ENCODE assay signal across 1 cellular context in the genomic region with DNA sequence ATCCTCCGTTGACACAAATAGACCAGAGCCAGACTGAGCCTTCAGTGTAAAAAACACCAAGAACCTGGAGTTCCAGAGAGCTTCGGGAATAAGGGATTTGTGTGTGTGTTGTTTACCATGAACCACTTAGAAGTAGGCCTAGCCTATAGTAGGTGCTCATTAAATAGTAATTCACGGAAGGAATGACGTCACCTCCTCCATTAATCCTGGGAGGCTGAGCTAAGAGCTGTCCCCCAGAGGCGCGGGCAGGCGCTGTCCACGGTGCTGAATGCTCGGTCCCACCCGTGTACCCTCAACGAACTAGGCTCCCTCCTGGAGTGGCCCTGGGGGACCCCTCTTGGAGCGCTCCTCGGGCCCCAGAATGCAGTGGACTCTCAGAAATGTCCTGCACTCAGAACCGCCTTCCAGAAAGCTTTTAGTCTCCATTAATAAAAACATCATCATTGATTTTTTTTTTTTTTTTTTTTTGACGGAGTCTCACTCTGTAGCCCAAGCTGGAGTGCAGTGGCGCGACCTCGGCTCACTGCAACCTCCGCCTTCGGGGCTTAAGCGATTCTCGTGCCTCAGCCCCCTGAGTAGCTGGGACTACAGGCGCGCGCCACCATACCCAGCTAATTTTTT.
TF ChIP-seq lines count a peak whose summit lies in the region.

No MANE protein-coding gene starts in this region.

TF ChIP-seq in K562, 482 proteins besides CTCF, POLR2A, EP300 and RAD21 (continued from another document and continues in another):
- TF ChIP-seq, protein P1, sequence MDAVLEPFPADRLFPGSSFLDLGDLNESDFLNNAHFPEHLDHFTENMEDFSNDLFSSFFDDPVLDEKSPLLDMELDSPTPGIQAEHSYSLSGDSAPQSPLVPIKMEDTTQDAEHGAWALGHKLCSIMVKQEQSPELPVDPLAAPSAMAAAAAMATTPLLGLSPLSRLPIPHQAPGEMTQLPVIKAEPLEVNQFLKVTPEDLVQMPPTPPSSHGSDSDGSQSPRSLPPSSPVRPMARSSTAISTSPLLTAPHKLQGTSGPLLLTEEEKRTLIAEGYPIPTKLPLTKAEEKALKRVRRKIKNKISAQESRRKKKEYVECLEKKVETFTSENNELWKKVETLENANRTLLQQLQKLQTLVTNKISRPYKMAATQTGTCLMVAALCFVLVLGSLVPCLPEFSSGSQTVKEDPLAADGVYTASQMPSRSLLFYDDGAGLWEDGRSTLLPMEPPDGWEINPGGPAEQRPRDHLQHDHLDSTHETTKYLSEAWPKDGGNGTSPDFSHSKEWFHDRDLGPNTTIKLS (IDR thresholded peaks at IDR 0.05; ENCODE audit: borderline replicate concordance, low read depth) = no peak
- TF ChIP-seq NONO (IDR thresholded peaks at IDR 0.05; ENCODE audit: low read depth in 2 of 2, low read length in 1 of 2) (0 out of 4 replicates have a peak, but pooled peaks of 1 of the 2 experiments have one; percentile 21), SIRT6 (IDR thresholded peaks at IDR 0.05; ENCODE audit: low read depth, low read length) (no peak), JUNB (CRISPR knock-in tag; conservative IDR thresholded peaks at IDR 0.05) (peak; percentile 93), MTF1 (CRISPR knock-in tag; IDR thresholded peaks at IDR 0.05; ENCODE audit: borderline replicate concordance) (no peak), TAF9B (IDR thresholded peaks at IDR 0.05; ENCODE audit: partially characterized antibody) (no peak), BRD9 (IDR thresholded peaks at IDR 0.05; ENCODE audit: low read depth, partially characterized antibody) (no peak), HDAC3 (IDR thresholded peaks at IDR 0.05; ENCODE audit: borderline replicate concordance, partially characterized antibody) (no peak), CBFB (CRISPR knock-in tag; IDR thresholded peaks at IDR 0.05) (no peak), PTRF (tag; IDR thresholded peaks at IDR 0.05) (no peak), GATAD2A (IDR thresholded peaks at IDR 0.05) (no peak), ZNF347 (CRISPR knock-in tag; IDR thresholded peaks at IDR 0.05; ENCODE audit: low read depth) (no peak), ZBTB1 (CRISPR knock-in tag; IDR thresholded peaks at IDR 0.05; ENCODE audit: borderline replicate concordance, low read depth) (peak; percentile 68; the same call in 1 of the 2 replicates), L3MBTL2 (IDR thresholded peaks at IDR 0.05) (no peak), ZNF79 (CRISPR knock-in tag; IDR thresholded peaks at IDR 0.05; ENCODE audit: low read depth) (no peak), SMAD3 (CRISPR knock-in tag; conservative IDR thresholded peaks at IDR 0.05) (0 out of 2 replicates have a peak, but pooled peaks have one; percentile 14), TSC22D4 (tag; IDR thresholded peaks at IDR 0.05) (no peak), GTF2F1 (IDR thresholded peaks at IDR 0.05; ENCODE audit: low read depth, low read length) (no peak), SIN3B (IDR thresholded peaks at IDR 0.05; ENCODE audit: low read depth) (no peak), ELF2 (CRISPR knock-in tag; IDR thresholded peaks at IDR 0.05) (no peak), RUNX1 (IDR thresholded peaks at IDR 0.05; ENCODE audit: low read depth) (no peak), THRAP3 (IDR thresholded peaks at IDR 0.05; ENCODE audit: borderline replicate concordance) (no peak), ZNF584 (CRISPR knock-in tag; IDR thresholded peaks at IDR 0.05; ENCODE audit: low read depth) (0 out of 2 replicates have a peak, but pooled peaks have one; percentile 51)
- TF ChIP-seq, protein P2, sequence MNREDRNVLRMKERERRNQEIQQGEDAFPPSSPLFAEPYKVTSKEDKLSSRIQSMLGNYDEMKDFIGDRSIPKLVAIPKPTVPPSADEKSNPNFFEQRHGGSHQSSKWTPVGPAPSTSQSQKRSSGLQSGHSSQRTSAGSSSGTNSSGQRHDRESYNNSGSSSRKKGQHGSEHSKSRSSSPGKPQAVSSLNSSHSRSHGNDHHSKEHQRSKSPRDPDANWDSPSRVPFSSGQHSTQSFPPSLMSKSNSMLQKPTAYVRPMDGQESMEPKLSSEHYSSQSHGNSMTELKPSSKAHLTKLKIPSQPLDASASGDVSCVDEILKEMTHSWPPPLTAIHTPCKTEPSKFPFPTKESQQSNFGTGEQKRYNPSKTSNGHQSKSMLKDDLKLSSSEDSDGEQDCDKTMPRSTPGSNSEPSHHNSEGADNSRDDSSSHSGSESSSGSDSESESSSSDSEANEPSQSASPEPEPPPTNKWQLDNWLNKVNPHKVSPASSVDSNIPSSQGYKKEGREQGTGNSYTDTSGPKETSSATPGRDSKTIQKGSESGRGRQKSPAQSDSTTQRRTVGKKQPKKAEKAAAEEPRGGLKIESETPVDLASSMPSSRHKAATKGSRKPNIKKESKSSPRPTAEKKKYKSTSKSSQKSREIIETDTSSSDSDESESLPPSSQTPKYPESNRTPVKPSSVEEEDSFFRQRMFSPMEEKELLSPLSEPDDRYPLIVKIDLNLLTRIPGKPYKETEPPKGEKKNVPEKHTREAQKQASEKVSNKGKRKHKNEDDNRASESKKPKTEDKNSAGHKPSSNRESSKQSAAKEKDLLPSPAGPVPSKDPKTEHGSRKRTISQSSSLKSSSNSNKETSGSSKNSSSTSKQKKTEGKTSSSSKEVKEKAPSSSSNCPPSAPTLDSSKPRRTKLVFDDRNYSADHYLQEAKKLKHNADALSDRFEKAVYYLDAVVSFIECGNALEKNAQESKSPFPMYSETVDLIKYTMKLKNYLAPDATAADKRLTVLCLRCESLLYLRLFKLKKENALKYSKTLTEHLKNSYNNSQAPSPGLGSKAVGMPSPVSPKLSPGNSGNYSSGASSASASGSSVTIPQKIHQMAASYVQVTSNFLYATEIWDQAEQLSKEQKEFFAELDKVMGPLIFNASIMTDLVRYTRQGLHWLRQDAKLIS (CRISPR knock-in tag; IDR thresholded peaks at IDR 0.05) = peak; percentile 58; the same call in 1 of the 2 replicates
- TF ChIP-seq, protein P3, sequence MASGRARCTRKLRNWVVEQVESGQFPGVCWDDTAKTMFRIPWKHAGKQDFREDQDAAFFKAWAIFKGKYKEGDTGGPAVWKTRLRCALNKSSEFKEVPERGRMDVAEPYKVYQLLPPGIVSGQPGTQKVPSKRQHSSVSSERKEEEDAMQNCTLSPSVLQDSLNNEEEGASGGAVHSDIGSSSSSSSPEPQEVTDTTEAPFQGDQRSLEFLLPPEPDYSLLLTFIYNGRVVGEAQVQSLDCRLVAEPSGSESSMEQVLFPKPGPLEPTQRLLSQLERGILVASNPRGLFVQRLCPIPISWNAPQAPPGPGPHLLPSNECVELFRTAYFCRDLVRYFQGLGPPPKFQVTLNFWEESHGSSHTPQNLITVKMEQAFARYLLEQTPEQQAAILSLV (tag; IDR thresholded peaks at IDR 0.05) = no peak
- TF ChIP-seq, protein P4, sequence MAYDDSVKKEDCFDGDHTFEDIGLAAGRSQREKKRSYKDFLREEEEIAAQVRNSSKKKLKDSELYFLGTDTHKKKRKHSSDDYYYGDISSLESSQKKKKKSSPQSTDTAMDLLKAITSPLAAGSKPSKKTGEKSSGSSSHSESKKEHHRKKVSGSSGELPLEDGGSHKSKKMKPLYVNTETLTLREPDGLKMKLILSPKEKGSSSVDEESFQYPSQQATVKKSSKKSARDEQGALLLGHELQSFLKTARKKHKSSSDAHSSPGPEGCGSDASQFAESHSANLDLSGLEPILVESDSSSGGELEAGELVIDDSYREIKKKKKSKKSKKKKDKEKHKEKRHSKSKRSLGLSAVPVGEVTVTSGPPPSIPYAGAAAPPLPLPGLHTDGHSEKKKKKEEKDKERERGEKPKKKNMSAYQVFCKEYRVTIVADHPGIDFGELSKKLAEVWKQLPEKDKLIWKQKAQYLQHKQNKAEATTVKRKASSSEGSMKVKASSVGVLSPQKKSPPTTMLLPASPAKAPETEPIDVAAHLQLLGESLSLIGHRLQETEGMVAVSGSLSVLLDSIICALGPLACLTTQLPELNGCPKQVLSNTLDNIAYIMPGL (CRISPR knock-in tag; IDR thresholded peaks at IDR 0.05) = no peak
- TF ChIP-seq, protein P5, sequence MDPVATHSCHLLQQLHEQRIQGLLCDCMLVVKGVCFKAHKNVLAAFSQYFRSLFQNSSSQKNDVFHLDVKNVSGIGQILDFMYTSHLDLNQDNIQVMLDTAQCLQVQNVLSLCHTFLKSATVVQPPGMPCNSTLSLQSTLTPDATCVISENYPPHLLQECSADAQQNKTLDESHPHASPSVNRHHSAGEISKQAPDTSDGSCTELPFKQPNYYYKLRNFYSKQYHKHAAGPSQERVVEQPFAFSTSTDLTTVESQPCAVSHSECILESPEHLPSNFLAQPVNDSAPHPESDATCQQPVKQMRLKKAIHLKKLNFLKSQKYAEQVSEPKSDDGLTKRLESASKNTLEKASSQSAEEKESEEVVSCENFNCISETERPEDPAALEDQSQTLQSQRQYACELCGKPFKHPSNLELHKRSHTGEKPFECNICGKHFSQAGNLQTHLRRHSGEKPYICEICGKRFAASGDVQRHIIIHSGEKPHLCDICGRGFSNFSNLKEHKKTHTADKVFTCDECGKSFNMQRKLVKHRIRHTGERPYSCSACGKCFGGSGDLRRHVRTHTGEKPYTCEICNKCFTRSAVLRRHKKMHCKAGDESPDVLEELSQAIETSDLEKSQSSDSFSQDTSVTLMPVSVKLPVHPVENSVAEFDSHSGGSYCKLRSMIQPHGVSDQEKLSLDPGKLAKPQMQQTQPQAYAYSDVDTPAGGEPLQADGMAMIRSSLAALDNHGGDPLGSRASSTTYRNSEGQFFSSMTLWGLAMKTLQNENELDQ (CRISPR knock-in tag; IDR thresholded peaks at IDR 0.05; ENCODE audit: borderline replicate concordance) = no peak
- TF ChIP-seq, protein P6, sequence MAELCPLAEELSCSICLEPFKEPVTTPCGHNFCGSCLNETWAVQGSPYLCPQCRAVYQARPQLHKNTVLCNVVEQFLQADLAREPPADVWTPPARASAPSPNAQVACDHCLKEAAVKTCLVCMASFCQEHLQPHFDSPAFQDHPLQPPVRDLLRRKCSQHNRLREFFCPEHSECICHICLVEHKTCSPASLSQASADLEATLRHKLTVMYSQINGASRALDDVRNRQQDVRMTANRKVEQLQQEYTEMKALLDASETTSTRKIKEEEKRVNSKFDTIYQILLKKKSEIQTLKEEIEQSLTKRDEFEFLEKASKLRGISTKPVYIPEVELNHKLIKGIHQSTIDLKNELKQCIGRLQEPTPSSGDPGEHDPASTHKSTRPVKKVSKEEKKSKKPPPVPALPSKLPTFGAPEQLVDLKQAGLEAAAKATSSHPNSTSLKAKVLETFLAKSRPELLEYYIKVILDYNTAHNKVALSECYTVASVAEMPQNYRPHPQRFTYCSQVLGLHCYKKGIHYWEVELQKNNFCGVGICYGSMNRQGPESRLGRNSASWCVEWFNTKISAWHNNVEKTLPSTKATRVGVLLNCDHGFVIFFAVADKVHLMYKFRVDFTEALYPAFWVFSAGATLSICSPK (IDR thresholded peaks at IDR 0.05; ENCODE audit: borderline replicate concordance) = no peak
- TF ChIP-seq, protein P7, sequence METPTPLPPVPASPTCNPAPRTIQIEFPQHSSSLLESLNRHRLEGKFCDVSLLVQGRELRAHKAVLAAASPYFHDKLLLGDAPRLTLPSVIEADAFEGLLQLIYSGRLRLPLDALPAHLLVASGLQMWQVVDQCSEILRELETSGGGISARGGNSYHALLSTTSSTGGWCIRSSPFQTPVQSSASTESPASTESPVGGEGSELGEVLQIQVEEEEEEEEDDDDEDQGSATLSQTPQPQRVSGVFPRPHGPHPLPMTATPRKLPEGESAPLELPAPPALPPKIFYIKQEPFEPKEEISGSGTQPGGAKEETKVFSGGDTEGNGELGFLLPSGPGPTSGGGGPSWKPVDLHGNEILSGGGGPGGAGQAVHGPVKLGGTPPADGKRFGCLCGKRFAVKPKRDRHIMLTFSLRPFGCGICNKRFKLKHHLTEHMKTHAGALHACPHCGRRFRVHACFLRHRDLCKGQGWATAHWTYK (CRISPR knock-in tag; IDR thresholded peaks at IDR 0.05) = peak; percentile 31; the same call in 1 of the 2 replicates
- TF ChIP-seq, protein P8, sequence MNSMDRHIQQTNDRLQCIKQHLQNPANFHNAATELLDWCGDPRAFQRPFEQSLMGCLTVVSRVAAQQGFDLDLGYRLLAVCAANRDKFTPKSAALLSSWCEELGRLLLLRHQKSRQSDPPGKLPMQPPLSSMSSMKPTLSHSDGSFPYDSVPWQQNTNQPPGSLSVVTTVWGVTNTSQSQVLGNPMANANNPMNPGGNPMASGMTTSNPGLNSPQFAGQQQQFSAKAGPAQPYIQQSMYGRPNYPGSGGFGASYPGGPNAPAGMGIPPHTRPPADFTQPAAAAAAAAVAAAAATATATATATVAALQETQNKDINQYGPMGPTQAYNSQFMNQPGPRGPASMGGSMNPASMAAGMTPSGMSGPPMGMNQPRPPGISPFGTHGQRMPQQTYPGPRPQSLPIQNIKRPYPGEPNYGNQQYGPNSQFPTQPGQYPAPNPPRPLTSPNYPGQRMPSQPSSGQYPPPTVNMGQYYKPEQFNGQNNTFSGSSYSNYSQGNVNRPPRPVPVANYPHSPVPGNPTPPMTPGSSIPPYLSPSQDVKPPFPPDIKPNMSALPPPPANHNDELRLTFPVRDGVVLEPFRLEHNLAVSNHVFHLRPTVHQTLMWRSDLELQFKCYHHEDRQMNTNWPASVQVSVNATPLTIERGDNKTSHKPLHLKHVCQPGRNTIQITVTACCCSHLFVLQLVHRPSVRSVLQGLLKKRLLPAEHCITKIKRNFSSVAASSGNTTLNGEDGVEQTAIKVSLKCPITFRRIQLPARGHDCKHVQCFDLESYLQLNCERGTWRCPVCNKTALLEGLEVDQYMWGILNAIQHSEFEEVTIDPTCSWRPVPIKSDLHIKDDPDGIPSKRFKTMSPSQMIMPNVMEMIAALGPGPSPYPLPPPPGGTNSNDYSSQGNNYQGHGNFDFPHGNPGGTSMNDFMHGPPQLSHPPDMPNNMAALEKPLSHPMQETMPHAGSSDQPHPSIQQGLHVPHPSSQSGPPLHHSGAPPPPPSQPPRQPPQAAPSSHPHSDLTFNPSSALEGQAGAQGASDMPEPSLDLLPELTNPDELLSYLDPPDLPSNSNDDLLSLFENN (IDR thresholded peaks at IDR 0.05; ENCODE audit: low read depth in 2 of 2, low read length in 2 of 2) = no peak
- TF ChIP-seq, protein P9, sequence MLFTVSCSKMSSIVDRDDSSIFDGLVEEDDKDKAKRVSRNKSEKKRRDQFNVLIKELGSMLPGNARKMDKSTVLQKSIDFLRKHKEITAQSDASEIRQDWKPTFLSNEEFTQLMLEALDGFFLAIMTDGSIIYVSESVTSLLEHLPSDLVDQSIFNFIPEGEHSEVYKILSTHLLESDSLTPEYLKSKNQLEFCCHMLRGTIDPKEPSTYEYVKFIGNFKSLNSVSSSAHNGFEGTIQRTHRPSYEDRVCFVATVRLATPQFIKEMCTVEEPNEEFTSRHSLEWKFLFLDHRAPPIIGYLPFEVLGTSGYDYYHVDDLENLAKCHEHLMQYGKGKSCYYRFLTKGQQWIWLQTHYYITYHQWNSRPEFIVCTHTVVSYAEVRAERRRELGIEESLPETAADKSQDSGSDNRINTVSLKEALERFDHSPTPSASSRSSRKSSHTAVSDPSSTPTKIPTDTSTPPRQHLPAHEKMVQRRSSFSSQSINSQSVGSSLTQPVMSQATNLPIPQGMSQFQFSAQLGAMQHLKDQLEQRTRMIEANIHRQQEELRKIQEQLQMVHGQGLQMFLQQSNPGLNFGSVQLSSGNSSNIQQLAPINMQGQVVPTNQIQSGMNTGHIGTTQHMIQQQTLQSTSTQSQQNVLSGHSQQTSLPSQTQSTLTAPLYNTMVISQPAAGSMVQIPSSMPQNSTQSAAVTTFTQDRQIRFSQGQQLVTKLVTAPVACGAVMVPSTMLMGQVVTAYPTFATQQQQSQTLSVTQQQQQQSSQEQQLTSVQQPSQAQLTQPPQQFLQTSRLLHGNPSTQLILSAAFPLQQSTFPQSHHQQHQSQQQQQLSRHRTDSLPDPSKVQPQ (CRISPR knock-in tag; IDR thresholded peaks at IDR 0.05; ENCODE audit: borderline replicate concordance) = no peak
